ENCODE assay signal across 18 cellular contexts in the genomic region with DNA sequence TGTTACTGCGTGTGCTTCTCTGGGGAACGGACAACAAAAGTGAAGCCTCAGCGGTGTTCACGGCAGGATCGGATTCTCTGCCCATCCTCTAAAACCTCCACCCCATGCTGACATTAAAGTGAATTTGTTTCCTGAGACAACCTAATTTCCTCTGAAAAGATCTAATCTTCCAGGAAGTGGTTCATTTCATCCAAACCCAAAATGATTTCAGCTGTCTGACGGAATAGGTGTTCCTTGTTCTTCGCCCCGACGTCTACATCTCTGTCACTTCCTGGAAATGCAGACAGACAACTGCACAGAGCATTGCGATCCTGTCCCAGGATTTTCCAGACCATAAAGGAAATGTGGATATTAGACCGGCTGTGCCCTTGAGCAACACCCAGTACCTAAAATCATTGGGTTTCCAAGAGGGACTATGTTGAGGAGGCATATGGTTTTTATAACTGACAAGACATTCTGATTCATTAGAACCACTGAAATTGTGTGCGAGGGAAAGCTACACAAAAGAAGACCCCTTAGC.
DNase-seq lines count a peak whose midpoint lies in the region; ATAC-seq and TF ChIP-seq lines count a peak whose summit lies in the region.
"Had no signal": no experiment of that assay in that cellular context is flagged by ENCODE, and none has a peak within 500 bp of the region (broad histone marks: within the 10 kb centered on the region; RNA-seq: fewer than 3 reads in every experiment).

No MANE protein-coding gene starts in this region.

- peaks cover 0 to 4% of the 10 kb centered on the region in 2 donors for H3K4me1 ChIP-seq in gastrocnemius medialis
- H3K4me1 ChIP-seq: Caco-2 had no signal

- intact Hi-C loops in gastrocnemius medialis (cut with DNase I; ENCODE audit: low total_unique reads), result no loop called here

- peaks cover 6% of the 10 kb centered on the region for H3K4me1 Mint-ChIP-seq in activated T-cell treated with anti-CD3 and anti-CD28 coated beads, Interleukin-2, amount 50 U/mL, for 4 hours (ENCODE audit: low read depth)
- no peaks in the 10 kb centered on the region for H3K4me1 Mint-ChIP-seq in activated T-helper 17 cell treated with anti-CD3 and anti-CD28 coated beads, Interleukin-2, amount 50 U/mL, for 72 hours
- H3K4me1 Mint-ChIP-seq in type B pancreatic cell (ENCODE audit: unreplicated experiment), result peaks cover 33% of the 10 kb centered on the region

- TF ChIP-seq POLR2A in gastrocnemius medialis (IDR thresholded peaks at IDR 0.05), result no peak

- in situ Hi-C loops in gastrocnemius medialis (cut with MboI; ENCODE audit: low sequenced_read_pairs in 4 of 4), result loop anchor here in 3 of 4 donors (5.0 to 10.0 kb wide), 3 partner anchors 376 to 384 kb away; no protein-coding TSS in a partner anchor

- H3K36me3 Mint-ChIP-seq in activated T-cell treated with anti-CD3 and anti-CD28 coated beads, Interleukin-2, amount 50 U/mL, for 4 hours (ENCODE audit: insufficient read depth), result no peaks in the 10 kb centered on the region
- no peaks in the 10 kb centered on the region for H3K36me3 Mint-ChIP-seq in activated T-helper 17 cell treated with anti-CD3 and anti-CD28 coated beads, Interleukin-2, amount 50 U/mL, for 72 hours (ENCODE audit: low read depth)
- H3K36me3 Mint-ChIP-seq in type B pancreatic cell, result no peaks in the 10 kb centered on the region
- H3K36me3 Mint-ChIP-seq: CD14-positive monocyte had no signal

- peak overlapping the region; percentile 22 for H3K4me3 Mint-ChIP-seq in activated T-cell treated with anti-CD3 and anti-CD28 coated beads, Interleukin-2, amount 50 U/mL, for 4 hours
- H3K4me3 Mint-ChIP-seq in activated T-helper 17 cell treated with anti-CD3 and anti-CD28 coated beads, Interleukin-2, amount 50 U/mL, for 72 hours, result peak overlapping the region; percentile 45
- H3K4me3 Mint-ChIP-seq in type B pancreatic cell, result peak overlapping the region; percentile 65

- no peak overlapping the region for H3K27ac Mint-ChIP-seq in activated T-helper 17 cell treated with anti-CD3 and anti-CD28 coated beads, Interleukin-2, amount 50 U/mL, for 72 hours
- H3K27ac Mint-ChIP-seq in type B pancreatic cell, result peak overlapping the region; percentile 30
- H3K27ac Mint-ChIP-seq: CD14-positive monocyte had no signal

- no peak overlapping the region for H3K4me3 ChIP-seq in fibroblast of villous mesenchyme (ENCODE audit: low read depth, low read length)
- no peak overlapping the region for H3K4me3 ChIP-seq in gastrocnemius medialis
- H3K4me3 ChIP-seq: GM12878 had no signal

- H3K9me3 Mint-ChIP-seq in activated T-cell treated with anti-CD3 and anti-CD28 coated beads, Interleukin-2, amount 50 U/mL, for 4 hours, result no peaks in the 10 kb centered on the region
- no peaks in the 10 kb centered on the region for H3K9me3 Mint-ChIP-seq in activated T-helper 17 cell treated with anti-CD3 and anti-CD28 coated beads, Interleukin-2, amount 50 U/mL, for 72 hours
- no peaks in the 10 kb centered on the region for H3K9me3 Mint-ChIP-seq in type B pancreatic cell

- no peaks in the 10 kb centered on the region for H3K9me3 ChIP-seq in gastrocnemius medialis
- H3K9me3 ChIP-seq: Caco-2 had no signal

- no peak for DNase-seq in activated T-cell treated with anti-CD3 and anti-CD28 coated beads, Interleukin-2, amount 50 U/mL, for 4 hours
- no peak for DNase-seq in activated T-cell treated with anti-CD3 and anti-CD28 coated beads, Interleukin-2, amount 50 U/mL, for 1 hour
- peak; percentile 9 for DNase-seq in fibroblast of villous mesenchyme (ENCODE audit: low read depth)
- DNase-seq in type B pancreatic cell (ENCODE audit: extremely low spot score, unreplicated experiment), result no peak
- no peak for DNase-seq in DMS53 treated with DMSO at 0.1 percent for 48 hours (lab: John Stamatoyannopoulos, UW; ENCODE audit: unreplicated experiment)
- DNase-seq in gastrocnemius medialis, result no peak
- DNase-seq: Caco-2, GOT3, MV-4-11, NCI-H1417 treated with DMSO at 0.1 percent for 48 hours, NCI-H2029 treated with DMSO at 0.1 percent for 48 hours, NCI-H510A, SIG-M5 had no signal

- H3K27me3 Mint-ChIP-seq in activated T-cell treated with anti-CD3 and anti-CD28 coated beads, Interleukin-2, amount 50 U/mL, for 4 hours (ENCODE audit: low read depth), result peaks cover 32% of the 10 kb centered on the region
- H3K27me3 Mint-ChIP-seq in activated T-helper 17 cell treated with anti-CD3 and anti-CD28 coated beads, Interleukin-2, amount 50 U/mL, for 72 hours, result peaks cover 18% of the 10 kb centered on the region
- H3K27me3 Mint-ChIP-seq in type B pancreatic cell, result peaks cover 19% of the 10 kb centered on the region

- no peak for ATAC-seq in activated T-cell treated with anti-CD3 and anti-CD28 coated beads, Interleukin-2, amount 50 U/mL, for 4 hours
- no peak for ATAC-seq in activated T-helper 17 cell treated with anti-CD3 and anti-CD28 coated beads, Interleukin-2, amount 50 U/mL, for 72 hours (replicated peaks)
- ATAC-seq in HG02642 (IDR thresholded peaks at IDR 0.05; ENCODE audit: poor library complexity, unreplicated experiment) (no peak), gastrocnemius medialis (no peak)
- ATAC-seq: GM12878, HepG2 had no signal

- peaks cover 8 to 29% (median 15%) of the 10 kb centered on the region in 3 donors for H3K27me3 ChIP-seq in gastrocnemius medialis

- no peak overlapping the region for H3K27ac ChIP-seq in gastrocnemius medialis

- TF ChIP-seq CTCF in fibroblast of villous mesenchyme (IDR thresholded peaks at IDR 0.05; ENCODE audit: insufficient read depth, low read depth, low read length), result no peak
- no peak for TF ChIP-seq CTCF in type B pancreatic cell (conservative IDR thresholded peaks at IDR 0.05)
- no peak for TF ChIP-seq CTCF in gastrocnemius medialis (IDR thresholded peaks at IDR 0.05 in 4 of 5, conservative IDR thresholded peaks at IDR 0.05 in 1 of 5)

- H3K36me3 ChIP-seq in gastrocnemius medialis, result no peaks in the 10 kb centered on the region
